ENCODE assay signal across 8 cellular contexts in the genomic region with DNA sequence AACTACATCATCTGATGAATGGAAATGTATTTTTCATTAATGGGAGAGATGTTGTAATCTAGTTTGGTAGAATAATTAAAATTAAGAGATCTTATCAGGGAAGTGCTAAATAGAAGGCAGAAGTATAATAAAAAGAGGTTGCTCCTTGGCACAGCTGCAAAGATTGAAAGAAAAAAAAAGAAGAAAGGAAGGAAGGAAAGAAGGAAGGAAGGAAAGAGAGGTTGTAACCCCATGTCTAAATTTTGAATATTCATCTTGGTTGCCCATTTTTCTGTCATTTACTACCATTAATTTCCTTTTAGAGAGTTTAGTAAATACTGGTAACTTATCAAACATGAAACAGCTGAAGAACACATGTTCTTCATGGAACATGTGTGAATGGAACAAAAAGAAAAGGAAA. TPM values are rescaled to one million over a fixed set of nuclear protein-coding genes. Genes with fewer than 3 reads are reported as not detected.
DNase-seq lines count a peak whose midpoint lies in the region; ATAC-seq lines count a peak whose summit lies in the region.

No MANE protein-coding gene starts in this region.

- H3K27ac ChIP-seq in iPS-20b (ENCODE audit: low read length) (no peak overlapping the region), subcutaneous abdominal adipose tissue (ENCODE audit: low read depth, low read length) (peak overlapping the region; percentile 74)

- ATAC-seq in GM19455 (IDR thresholded peaks at IDR 0.05; ENCODE audit: unreplicated experiment) (no peak), GM21723 (IDR thresholded peaks at IDR 0.05; ENCODE audit: unreplicated experiment) (no peak), HG03342 (IDR thresholded peaks at IDR 0.05; ENCODE audit: unreplicated experiment) (no peak)

- H3K27me3 ChIP-seq in iPS-20b (ENCODE audit: insufficient read depth, low read length) (no peaks in the 10 kb centered on the region), subcutaneous abdominal adipose tissue (ENCODE audit: control insufficient read depth in 5 of 5, insufficient read depth in 4 of 5, low read length in 5 of 5) (no peaks in the 10 kb centered on the region)

- intact Hi-C loops in activated CD4-positive, alpha-beta memory T cell treated with anti-CD3 and anti-CD28 coated beads for 36 hours (cut with micrococcal nuclease): loop anchor here (1.0 to 10.0 kb wide), 4 partner anchors 15 to 1181 kb away; partner anchors contain the start of gene PPP1R15B

- no peak for DNase-seq in T-helper 2 cell treated with Interferon-gamma antibody and Interleukin-4, amounts not matched to agents 5 μg/mL and 100 μg/mL, for 36 hours (ENCODE audit: low spot score)
- DNase-seq in T-helper 2 cell: no peak
- no peak for DNase-seq in activated CD4-positive, alpha-beta memory T cell treated with anti-CD3 and anti-CD28 coated beads for 36 hours

- H3K36me3 ChIP-seq in iPS-20b (ENCODE audit: insufficient read depth, low read depth, low read length) (no peaks in the 10 kb centered on the region), subcutaneous abdominal adipose tissue (ENCODE audit: control insufficient read depth in 5 of 5, insufficient read depth in 5 of 5, low read length in 5 of 5) (no peaks in the 10 kb centered on the region)

- H3K36me3 Mint-ChIP-seq in T-helper 2 cell treated with Interferon-gamma antibody and Interleukin-4, amounts not matched to agents 5 μg/mL and 100 μg/mL, for 36 hours (ENCODE audit: low read depth): peaks cover 2% of the 10 kb centered on the region
- H3K36me3 Mint-ChIP-seq in activated CD4-positive, alpha-beta memory T cell treated with anti-CD3 and anti-CD28 coated beads for 36 hours: peaks cover 10% of the 10 kb centered on the region

- peaks cover 9% of the 10 kb centered on the region for H3K27me3 Mint-ChIP-seq in T-helper 2 cell treated with Interferon-gamma antibody and Interleukin-4, amounts not matched to agents 5 μg/mL and 100 μg/mL, for 36 hours (ENCODE audit: low read depth)
- peaks cover 4% of the 10 kb centered on the region for H3K27me3 Mint-ChIP-seq in activated CD4-positive, alpha-beta memory T cell treated with anti-CD3 and anti-CD28 coated beads for 36 hours

- H3K9ac ChIP-seq in iPS-20b (ENCODE audit: low read depth, low read length): peak overlapping the region; percentile 66; the same call in 1 of the 2 replicates
- peak overlapping the region in 1 of 5 donors; percentile 56 for H3K9ac ChIP-seq in subcutaneous abdominal adipose tissue (ENCODE audit: low read length in 5 of 5)

- CTCF ChIA-PET in activated CD4-positive, alpha-beta memory T cell treated with anti-CD3 and anti-CD28 coated beads for 36 hours (lab: Charles Lee): interaction anchor here (0.7 to 20.5 kb wide), 11 partner anchors 10 to 302 kb away, joined by 3 to 1224 read pairs (median 6); partner anchors contain the start of genes MDM4 and PIK3C2B

- H3K9me3 Mint-ChIP-seq in T-helper 2 cell treated with Interferon-gamma antibody and Interleukin-4, amounts not matched to agents 5 μg/mL and 100 μg/mL, for 36 hours: no peaks in the 10 kb centered on the region
- peaks cover 2% of the 10 kb centered on the region for H3K9me3 Mint-ChIP-seq in activated CD4-positive, alpha-beta memory T cell treated with anti-CD3 and anti-CD28 coated beads for 36 hours

- H3K9me3 ChIP-seq in iPS-20b (ENCODE audit: insufficient read depth, low read depth, low read length) (no peaks in the 10 kb centered on the region), subcutaneous abdominal adipose tissue (ENCODE audit: control insufficient read depth in 5 of 5, low read length in 5 of 5) (no peaks in the 10 kb centered on the region)

- H3K4me3 ChIP-seq in iPS-20b (ENCODE audit: low read length) (peak overlapping the region; percentile 85), subcutaneous abdominal adipose tissue (ENCODE audit: low read depth in 1 of 5, low read length in 5 of 5) (peak overlapping the region; percentile 65 to 90 (median 76))

- peak overlapping the region; percentile 89 for H3K27ac Mint-ChIP-seq in T-helper 2 cell treated with Interferon-gamma antibody and Interleukin-4, amounts not matched to agents 5 μg/mL and 100 μg/mL, for 36 hours
- peak overlapping the region; percentile 98 for H3K27ac Mint-ChIP-seq in activated CD4-positive, alpha-beta memory T cell treated with anti-CD3 and anti-CD28 coated beads for 36 hours

- H3K4me3 Mint-ChIP-seq in T-helper 2 cell treated with Interferon-gamma antibody and Interleukin-4, amounts not matched to agents 5 μg/mL and 100 μg/mL, for 36 hours: peak overlapping the region; percentile 90
- H3K4me3 Mint-ChIP-seq in activated CD4-positive, alpha-beta memory T cell treated with anti-CD3 and anti-CD28 coated beads for 36 hours: peak overlapping the region; percentile 91

- H3K4me1 Mint-ChIP-seq in T-helper 2 cell treated with Interferon-gamma antibody and Interleukin-4, amounts not matched to agents 5 μg/mL and 100 μg/mL, for 36 hours (ENCODE audit: low read depth): peaks cover 23% of the 10 kb centered on the region
- H3K4me1 Mint-ChIP-seq in activated CD4-positive, alpha-beta memory T cell treated with anti-CD3 and anti-CD28 coated beads for 36 hours (ENCODE audit: low read depth): peaks cover 24% of the 10 kb centered on the region

- peaks cover 3% of the 10 kb centered on the region; the same call in 1 of the 2 replicates for H3K4me1 ChIP-seq in iPS-20b (ENCODE audit: insufficient read depth, low read length)
- peaks cover 0 to 19% (median 14%) of the 10 kb centered on the region in 5 donors for H3K4me1 ChIP-seq in subcutaneous abdominal adipose tissue (ENCODE audit: control insufficient read depth in 5 of 5, insufficient read depth in 5 of 5, low read length in 5 of 5)

- POLR2A ChIA-PET in activated CD4-positive, alpha-beta memory T cell treated with anti-CD3 and anti-CD28 coated beads for 36 hours (lab: Charles Lee): interaction anchor here (1.8 to 5.4 kb wide), 5 partner anchors 11 to 62 kb away, joined by 4 to 68 read pairs (median 12); partner anchors contain the start of genes MDM4 and PIK3C2B

RNA-seq across cellular contexts. Expression of gene MDM4, which starts 10.5 kb away (rescaled TPM):
- total RNA-seq in activated CD4-positive, alpha-beta memory T cell treated with anti-CD3 and anti-CD28 coated beads for 36 hours: 10 to 100 TPM; 88.0 to 90.8 TPM

RNA-seq across cellular contexts. Expression of gene PIK3C2B, which starts 11.1 kb away (rescaled TPM):
- 10 to 100 TPM; 43.4 to 46.4 TPM for total RNA-seq in activated CD4-positive, alpha-beta memory T cell treated with anti-CD3 and anti-CD28 coated beads for 36 hours
